Comparison of ENCODE assay signal across 23 cellular contexts in the genomic region with DNA sequence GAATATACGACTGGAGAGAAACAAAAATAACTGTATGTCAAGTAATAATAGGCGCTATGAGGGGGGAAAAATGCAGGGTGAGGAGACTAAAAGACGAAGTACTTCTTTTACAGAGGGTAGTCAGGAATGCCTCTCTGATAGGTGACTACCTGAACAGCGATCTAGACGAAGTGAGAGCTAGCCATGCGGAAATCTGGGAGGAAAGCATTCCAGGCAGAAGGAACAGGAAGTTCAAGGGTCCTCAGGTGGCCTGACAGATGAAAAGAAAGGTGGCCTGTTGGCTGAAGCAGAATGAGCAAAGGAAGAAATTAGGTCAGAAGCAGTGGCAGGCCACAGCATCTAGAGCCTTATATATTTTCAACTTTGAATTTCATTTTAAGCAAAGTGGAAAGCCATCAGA.
"Had no signal": no experiment of that assay in that cellular context is flagged by ENCODE, and none has a peak within 500 bp of the region (broad histone marks: within the 10 kb centered on the region; RNA-seq: fewer than 3 reads in every experiment).

No MANE protein-coding gene starts in this region.

- DNase-seq: activated B cell treated with CpG ODN at 0.5 μM for 24 hours; activated CD4-positive, alpha-beta T cell treated with anti-CD3 and anti-CD28 coated beads for 36 hours; activated effector memory CD4-positive, alpha-beta T cell treated with anti-CD3 and anti-CD28 coated beads, Interleukin-2, amount 50 U/mL, for 16 hours; activated naive CD4-positive, alpha-beta T cell treated with anti-CD3 and anti-CD28 coated beads, Interleukin-2, amount 10 ng/mL, durations not matched to agents 7 days and 5 days; amniotic stem cell; brain microvascular endothelial cell; cortex of kidney; effector memory CD8-positive, alpha-beta T cell; foreskin fibroblast; head of caudate nucleus; hippocampal formation; kidney glomerular epithelial cell; left ventricle myocardium inferior; ovary; retina; stimulated activated CD4-positive, alpha-beta T cell treated with anti-CD3 and anti-CD28 coated beads, Interleukin-12 subunit alpha, Interleukin-12 subunit beta, amount 100 ng/mL, for 4 hours; stimulated activated CD4-positive, alpha-beta T cell treated with anti-CD3 and anti-CD28 coated beads, Interleukin-4, amount 100 ng/mL, for 1 hour; T-helper 2 cell; upper lobe of left lung had no signal

- H3K4me3 Mint-ChIP-seq: activated B cell treated with CpG ODN at 0.5 μM for 24 hours; activated CD4-positive, alpha-beta T cell treated with anti-CD3 and anti-CD28 coated beads for 36 hours; activated naive CD4-positive, alpha-beta T cell treated with anti-CD3 and anti-CD28 coated beads, Interleukin-2, amount 10 ng/mL, durations not matched to agents 7 days and 5 days; activated T-helper 1 cell treated with anti-CD3 and anti-CD28 coated beads, Interleukin-12 subunit alpha, Interleukin-12 subunit beta, Interleukin-2, Interleukin-4 antibody, amounts not matched to agents 30 ng/mL and 10 ng/mL and 1 ng/mL, durations not matched to agents 14 hours and 24 hours and 36 hours; effector memory CD8-positive, alpha-beta T cell; stimulated activated naive CD8-positive, alpha-beta T cell treated with anti-CD3 and anti-CD28 coated beads, Interleukin-15, Interleukin-2, amounts not matched to agents 100 ng/mL and 50 ng/mL, for 24 hours had no signal

- H3K9me3 Mint-ChIP-seq: activated B cell treated with CpG ODN at 0.5 μM for 24 hours; effector memory CD8-positive, alpha-beta T cell had no signal

- H3K27me3 Mint-ChIP-seq: activated B cell treated with CpG ODN at 0.5 μM for 24 hours; activated CD4-positive, alpha-beta T cell treated with anti-CD3 and anti-CD28 coated beads for 36 hours; activated naive CD4-positive, alpha-beta T cell treated with anti-CD3 and anti-CD28 coated beads, Interleukin-2, amount 10 ng/mL, durations not matched to agents 7 days and 5 days; effector memory CD8-positive, alpha-beta T cell; stimulated activated naive CD8-positive, alpha-beta T cell treated with anti-CD3 and anti-CD28 coated beads, Interleukin-15, Interleukin-2, amounts not matched to agents 100 ng/mL and 50 ng/mL, for 24 hours had no signal

- H3K27ac Mint-ChIP-seq: activated B cell treated with CpG ODN at 0.5 μM for 24 hours; activated CD4-positive, alpha-beta T cell treated with anti-CD3 and anti-CD28 coated beads for 36 hours; activated naive CD4-positive, alpha-beta T cell treated with anti-CD3 and anti-CD28 coated beads, Interleukin-2, amount 10 ng/mL, durations not matched to agents 7 days and 5 days; activated T-helper 1 cell treated with anti-CD3 and anti-CD28 coated beads, Interleukin-12 subunit alpha, Interleukin-12 subunit beta, Interleukin-2, Interleukin-4 antibody, amounts not matched to agents 30 ng/mL and 10 ng/mL and 1 ng/mL, durations not matched to agents 14 hours and 24 hours and 36 hours; effector memory CD8-positive, alpha-beta T cell; stimulated activated naive CD8-positive, alpha-beta T cell treated with anti-CD3 and anti-CD28 coated beads, Interleukin-15, Interleukin-2, amounts not matched to agents 100 ng/mL and 50 ng/mL, for 24 hours had no signal

- ATAC-seq: activated CD4-positive, alpha-beta T cell treated with anti-CD3 and anti-CD28 coated beads for 36 hours; effector memory CD8-positive, alpha-beta T cell; esophagus mucosa; sciatic nerve had no signal
